Comparison of ENCODE assay signal across 34 cellular contexts in genomic region chr20:20938131-20938530, GRCh38.
"Had no signal": no experiment of that assay in that cellular context is flagged by ENCODE, and none has a peak within 500 bp of the region (broad histone marks: within the 10 kb centered on the region; RNA-seq: fewer than 3 reads in every experiment).

No MANE protein-coding gene starts in this region.

- H3K4me3 ChIP-seq: MG63 had no signal

- H3K9me3 ChIP-seq: MG63 had no signal

- H3K27me3 ChIP-seq: MG63 had no signal

- DNase-seq: Karpas-422, Kasumi-1, MG63, MM.1S, MV-4-11, NCI-H1048, NCI-H1092, NCI-H1092 treated with DMSO at 0.1 percent for 48 hours, NCI-H1105, NCI-H1105 treated with DMSO at 0.1 percent for 48 hours, NCI-H1417, NCI-H1417 treated with DMSO at 0.1 percent for 48 hours, NCI-H1436, NCI-H1436 treated with DMSO at 0.1 percent for 48 hours, NCI-H146, NCI-H1694, NCI-H1694 treated with DMSO at 0.1 percent for 48 hours, NCI-H187, NCI-H187 treated with DMSO at 0.1 percent for 48 hours, NCI-H1930, NCI-H2029, NCI-H2029 treated with DMSO at 0.1 percent for 48 hours, NCI-H2081, NCI-H2081 treated with DMSO at 0.1 percent for 48 hours, NCI-H2107, NCI-H2171, NCI-H2171 treated with DMSO at 0.1 percent for 48 hours, NCI-H2227 treated with DMSO at 0.1 percent for 48 hours, NCI-H226, NCI-H345, NCI-H446, NCI-H446 treated with DMSO at 0.1 percent for 48 hours, NCI-H510A, NCI-H510A treated with DMSO at 0.1 percent for 48 hours had no signal

- H3K36me3 ChIP-seq: MG63 had no signal
